15 cellular contexts compared by ENCODE assay signal in genomic region chr7:45157286-45157652, GRCh38. TPM values are rescaled to one million over a fixed set of nuclear protein-coding genes. Genes with fewer than 3 reads are reported as not detected.
DNase-seq lines count a peak whose midpoint lies in the region; ATAC-seq and TF ChIP-seq lines count a peak whose summit lies in the region.
"Had no signal": no experiment of that assay in that cellular context is flagged by ENCODE, and none has a peak within 500 bp of the region (broad histone marks: within the 10 kb centered on the region; RNA-seq: fewer than 3 reads in every experiment).

No MANE protein-coding gene starts in this region.

- no peak overlapping the region for H3K23ac ChIP-seq in mesenchymal stem cell (ENCODE audit: low read length in 2 of 2)

- H2AFZ ChIP-seq in mesenchymal stem cell (ENCODE audit: low read depth, low read length), result no peak overlapping the region

- no peak overlapping the region for H3K18ac ChIP-seq in mesenchymal stem cell (ENCODE audit: low read depth in 1 of 2, low read length in 2 of 2)

- 6% methylated on average over 13 of the region's 14 CpGs for WGBS in mesenchymal stem cell

- H4K91ac ChIP-seq in mesenchymal stem cell (ENCODE audit: low read length), result no peak overlapping the region

- no peak overlapping the region for H2BK12ac ChIP-seq in mesenchymal stem cell (ENCODE audit: low read length in 2 of 2)

- no peak overlapping the region for H3K4me2 ChIP-seq in mesenchymal stem cell (ENCODE audit: low read length, poor library complexity, severe bottlenecking)

- H3K9me3 ChIP-seq in mesenchymal stem cell (ENCODE audit: control insufficient read depth, low read length), result no peaks in the 10 kb centered on the region
- no peaks in the 10 kb centered on the region for H3K9me3 ChIP-seq in tibial artery

- H3K27ac ChIP-seq in dorsolateral prefrontal cortex (peak overlapping the region in 2 of 59 donors; percentile 44 to 64), mesenchymal stem cell (ENCODE audit: low read length, poor library complexity, severe bottlenecking) (no peak overlapping the region), tibial artery (no peak overlapping the region)
- H3K27ac ChIP-seq: 22Rv1 had no signal

- H4K8ac ChIP-seq in mesenchymal stem cell (ENCODE audit: low read length), result no peak overlapping the region

- H3K14ac ChIP-seq in mesenchymal stem cell (ENCODE audit: low read length in 2 of 2), result no peak overlapping the region

- DNase-seq in activated effector memory CD4-positive, alpha-beta T cell treated with anti-CD3 and anti-CD28 coated beads, Interleukin-2, amount 50 U/mL, for 16 hours, result peak; percentile 48
- no peak for DNase-seq in activated effector memory CD4-positive, alpha-beta T cell treated with Interleukin-2 at 50 U/mL for 16 hours
- no peak for DNase-seq in dorsolateral prefrontal cortex
- DNase-seq in mesenchymal stem cell, result no peak
- DNase-seq in tibial artery, result no peak
- DNase-seq: activated CD8-positive, alpha-beta memory T cell treated with anti-CD3 and anti-CD28 coated beads, Interleukin-2, amount 10 ng/mL, durations not matched to agents 7 days and 5 days; CD4-positive, alpha-beta memory T cell; EL; stimulated activated CD4-positive, alpha-beta T cell treated with anti-CD3 and anti-CD28 coated beads, Interleukin-1b, Interleukin-23, amount 100 ng/mL, for 48 hours had no signal

- no peaks in the 10 kb centered on the region for H3K79me1 ChIP-seq in mesenchymal stem cell (replicated peaks; ENCODE audit: low read length, poor library complexity, severe bottlenecking)

- ATAC-seq in HG03442 (IDR thresholded peaks at IDR 0.05; ENCODE audit: unreplicated experiment), result no peak
- no peak for ATAC-seq in GM19463 (IDR thresholded peaks at IDR 0.05; ENCODE audit: unreplicated experiment)
- ATAC-seq in GM19023 (IDR thresholded peaks at IDR 0.05; ENCODE audit: unreplicated experiment), result no peak
- ATAC-seq: activated CD8-positive, alpha-beta memory T cell treated with anti-CD3 and anti-CD28 coated beads, Interleukin-2, amount 10 ng/mL, durations not matched to agents 7 days and 5 days had no signal

- H3K4me1 ChIP-seq in mesenchymal stem cell (ENCODE audit: control insufficient read depth, insufficient read depth, low read depth, low read length) (peaks cover 9% of the 10 kb centered on the region), tibial artery (peaks cover 0 to 11% (median 5%) of the 10 kb centered on the region in 4 donors)

- H3K36me3 ChIP-seq in mesenchymal stem cell (ENCODE audit: control insufficient read depth in 1 of 2, insufficient read depth in 2 of 2, low read depth in 1 of 2, low read length in 2 of 2) (no peaks in the 10 kb centered on the region), tibial artery (no peaks in the 10 kb centered on the region)

- H3K27me3 ChIP-seq in dorsolateral prefrontal cortex, result no peaks in the 10 kb centered on the region
- peaks cover 52 to 62% of the 10 kb centered on the region in 2 experiments for H3K27me3 ChIP-seq in mesenchymal stem cell (ENCODE audit: control insufficient read depth in 1 of 2, insufficient read depth in 1 of 2, low read length in 2 of 2)
- peaks cover 0 to 26% of the 10 kb centered on the region in 2 donors for H3K27me3 ChIP-seq in tibial artery

- H2BK5ac ChIP-seq in mesenchymal stem cell (ENCODE audit: low read depth, low read length, poor library complexity, severe bottlenecking), result no peak overlapping the region

- no peak overlapping the region for H2BK120ac ChIP-seq in mesenchymal stem cell (ENCODE audit: low read depth, low read length)

- no peak overlapping the region for H2AK5ac ChIP-seq in mesenchymal stem cell (ENCODE audit: low read length, severe bottlenecking)

- peak overlapping the region; percentile 33 for H2BK15ac ChIP-seq in mesenchymal stem cell (ENCODE audit: low read depth, poor library complexity, severe bottlenecking)

- H3K4me3 ChIP-seq in dorsolateral prefrontal cortex (peak overlapping the region in 58 of 59 donors; percentile 26 to 73 (median 54)), mesenchymal stem cell (ENCODE audit: insufficient read depth in 1 of 2, low read depth in 1 of 2, low read length in 2 of 2) (no peak overlapping the region), tibial artery (peak overlapping the region; percentile 35 to 39)

- intact Hi-C loops in dorsolateral prefrontal cortex (cut with DNase I), result loop anchor here in 1 of 2 donors (10.0 kb wide), 2 partner anchors 598 to 698 kb away; no protein-coding TSS in a partner anchor
- intact Hi-C loops in tibial artery (cut with DNase I; ENCODE audit: low total_unique reads), result loop anchor here (5.0 kb wide), 1 partner anchor 100 kb away; no protein-coding TSS in a partner anchor

- H3K9ac ChIP-seq in mesenchymal stem cell (ENCODE audit: low read length), result no peak overlapping the region

- no peak for TF ChIP-seq CTCF in dorsolateral prefrontal cortex (IDR thresholded peaks at IDR 0.05 in 54 of 56, conservative IDR thresholded peaks at IDR 0.05 in 2 of 56; ENCODE audit: low read depth in 1 of 56, partially characterized antibody in 56 of 56)
- no peak for TF ChIP-seq CTCF in tibial artery (IDR thresholded peaks at IDR 0.05)

- H3K4ac ChIP-seq in mesenchymal stem cell (ENCODE audit: low read depth in 1 of 2, low read length in 2 of 2), result no peak overlapping the region

RNA-seq across cellular contexts. Expression of gene RAMP3, which starts 0.3 kb away (rescaled TPM):
- 10 to 100 TPM in 71 of 120 experiments, 1 to 10 TPM in 49; 2.2 to 25.9 (median 10.8) TPM for total RNA-seq in dorsolateral prefrontal cortex
- not detected for polyA plus RNA-seq in mesenchymal stem cell (2013, experiment 1 of 2)
- polyA plus RNA-seq in mesenchymal stem cell (2013, experiment 2 of 2), result not detected
- total RNA-seq: activated CD8-positive, alpha-beta memory T cell treated with anti-CD3 and anti-CD28 coated beads, Interleukin-2, amount 10 ng/mL, durations not matched to agents 7 days and 5 days; CD4-positive, alpha-beta memory T cell; epithelial cell of proximal tubule; OCI-LY7 had no signal

RNA-seq across cellular contexts. Expression of gene TBRG4, which starts 45.8 kb away (rescaled TPM):
- total RNA-seq in dorsolateral prefrontal cortex, result 10 to 100 TPM; 39.3 to 66.1 (median 52.5) TPM
- polyA plus RNA-seq in mesenchymal stem cell (2013, experiment 1 of 2), result 33.6 TPM
- 33.0 TPM for polyA plus RNA-seq in mesenchymal stem cell (2013, experiment 2 of 2)

Comparison
In these comparisons a context has a peak if more than half of its experiments do, and no peak if none do; other contexts are left out.
1. H3K4me3 ChIP-seq: peak in dorsolateral prefrontal cortex (58 of 59) and tibial artery (2 of 2); none in mesenchymal stem cell (0 of 2).